Comparison of ENCODE assay signal across 9 cellular contexts in genomic region chr11:13772223-13773046, GRCh38.
DNase-seq lines count a peak whose midpoint lies in the region; ATAC-seq, FAIRE-seq and TF ChIP-seq lines count a peak whose summit lies in the region.
"Had no signal": no experiment of that assay in that cellular context is flagged by ENCODE, and none has a peak within 500 bp of the region (broad histone marks: within the 10 kb centered on the region; RNA-seq: fewer than 3 reads in every experiment).

No MANE protein-coding gene starts in this region.

- TF ChIP-seq CTCF in AG09319 (IDR thresholded peaks at IDR 0.05; ENCODE audit: low read depth, low read length) = peak; percentile 20

- no peaks in the 10 kb centered on the region for H3K4me1 Mint-ChIP-seq in activated naive CD8-positive, alpha-beta T cell treated with anti-CD3 and anti-CD28 coated beads, Interleukin-2, amount 50 U/mL, for 24 hours

- ATAC-seq in HG03103 (IDR thresholded peaks at IDR 0.05; ENCODE audit: low read depth, unreplicated experiment) (peak; percentile 68), HG03135 (IDR thresholded peaks at IDR 0.05; ENCODE audit: unreplicated experiment) (no peak)
- peak; percentile 67 for ATAC-seq in activated naive CD8-positive, alpha-beta T cell treated with anti-CD3 and anti-CD28 coated beads, Interleukin-2, amount 50 U/mL, for 24 hours

- peaks cover 9% of the 10 kb centered on the region for H3K27me3 Mint-ChIP-seq in activated naive CD8-positive, alpha-beta T cell treated with anti-CD3 and anti-CD28 coated beads, Interleukin-2, amount 50 U/mL, for 24 hours

- H3K27ac Mint-ChIP-seq in activated naive CD8-positive, alpha-beta T cell treated with anti-CD3 and anti-CD28 coated beads, Interleukin-2, amount 50 U/mL, for 24 hours = no peak overlapping the region
- H3K27ac Mint-ChIP-seq: IgD-negative memory B cell had no signal

- no peak overlapping the region for H3K4me3 Mint-ChIP-seq in activated naive CD8-positive, alpha-beta T cell treated with anti-CD3 and anti-CD28 coated beads, Interleukin-2, amount 50 U/mL, for 24 hours
- H3K4me3 Mint-ChIP-seq: IgD-negative memory B cell had no signal

- no peaks in the 10 kb centered on the region for H3K36me3 Mint-ChIP-seq in activated naive CD8-positive, alpha-beta T cell treated with anti-CD3 and anti-CD28 coated beads, Interleukin-2, amount 50 U/mL, for 24 hours (ENCODE audit: low read depth)
- H3K36me3 Mint-ChIP-seq: IgD-negative memory B cell had no signal

- FAIRE-seq in urothelium cell line (lab: Jason Lieb, UNC) = no peak

- DNase-seq in AG09319 (ENCODE audit: extremely low read depth, low read depth) (peak; percentile 24), GF-D8 (lab: John Stamatoyannopoulos, UW) (peak; percentile 4), NCI-H345 treated with DMSO at 0.1 percent for 48 hours (lab: John Stamatoyannopoulos, UW; ENCODE audit: unreplicated experiment) (peak; percentile 73), iris pigment epithelial cell (ENCODE audit: low read depth) (peak; percentile 68), urothelium cell line (ENCODE audit: low spot score) (peak; percentile 48)
- DNase-seq in activated naive CD8-positive, alpha-beta T cell treated with anti-CD3 and anti-CD28 coated beads, Interleukin-2, amount 50 U/mL, for 24 hours = peak; percentile 4

- no peaks in the 10 kb centered on the region for H3K9me3 Mint-ChIP-seq in activated naive CD8-positive, alpha-beta T cell treated with anti-CD3 and anti-CD28 coated beads, Interleukin-2, amount 50 U/mL, for 24 hours
- H3K9me3 Mint-ChIP-seq: IgD-negative memory B cell had no signal

Comparison
In these comparisons a context has a peak if more than half of its experiments do, and no peak if none do; other contexts are left out.
1. DNase-seq: peak in every context shown above with its lines; median percentile 73 in NCI-H345 treated with DMSO at 0.1 percent for 48 hours; 68 in iris pigment epithelial cell; 48 in urothelium cell line; 24 in AG09319; 4 in GF-D8; 4 in activated naive CD8-positive, alpha-beta T cell treated with anti-CD3 and anti-CD28 coated beads, Interleukin-2, amount 50 U/mL, for 24 hours.